ENCODE assay signal across 25 cellular contexts in the genomic region with DNA sequence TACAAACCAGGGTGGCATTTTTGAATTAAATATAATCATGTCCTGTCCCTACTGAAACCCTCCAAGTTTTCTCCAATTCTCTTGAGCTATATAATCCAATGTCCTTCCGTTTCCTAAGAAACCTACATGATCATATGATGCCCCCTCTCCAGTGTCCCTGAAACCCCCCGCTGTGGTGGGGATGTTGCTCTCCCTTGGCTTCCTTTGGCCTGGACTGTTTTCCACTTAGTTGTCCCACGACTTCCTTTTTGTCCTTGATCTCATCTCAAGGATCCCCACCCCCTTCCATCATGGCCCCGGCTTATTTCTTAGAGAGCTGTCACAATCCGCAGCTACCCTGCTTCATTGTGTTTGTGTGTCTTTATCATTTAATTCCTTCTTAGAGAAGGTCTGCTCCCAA.
"Had no signal": no experiment of that assay in that cellular context is flagged by ENCODE, and none has a peak within 500 bp of the region (broad histone marks: within the 10 kb centered on the region; RNA-seq: fewer than 3 reads in every experiment).

No MANE protein-coding gene starts in this region.

- H3K36me3 ChIP-seq: left ventricle myocardium inferior, pancreas, prostate gland, right lobe of liver, transverse colon, upper lobe of left lung, vagina had no signal

- ATAC-seq: mucosa of descending colon; naive thymus-derived CD4-positive, alpha-beta T cell; natural killer cell treated with Interleukin-12 subunit alpha and Interleukin-12 subunit beta and Interleukin-15 and Interleukin-18, amount 100 ng/mL, for 72 hours; pancreas; right lobe of liver; stimulated activated memory B cell treated with anti-CD40 and anti-IgM and Interleukin-4, amounts not matched to agents 10 μg/mL and 1 μg/mL and 100 μg/mL, for 72 hours; stimulated activated naive CD8-positive, alpha-beta T cell treated with anti-CD3 and anti-CD28 coated beads, Interleukin-15, amount 100 ng/mL, for 72 hours had no signal

- H3K4me2 ChIP-seq: smooth muscle cell had no signal

- H3K4me3 ChIP-seq: left ventricle myocardium inferior, mucosa of descending colon, pancreas, prostate gland, right lobe of liver, smooth muscle cell, transverse colon, upper lobe of left lung, vagina had no signal

- H3K9me3 ChIP-seq: mucosa of descending colon, pancreas, prostate gland, right lobe of liver, upper lobe of left lung, vagina had no signal

- H3K4me1 ChIP-seq: prostate gland had no signal

- H3K36me3 Mint-ChIP-seq: memory B cell; naive thymus-derived CD4-positive, alpha-beta T cell; natural killer cell treated with Interleukin-12 subunit alpha and Interleukin-12 subunit beta and Interleukin-15 and Interleukin-18, amount 100 ng/mL, for 72 hours; stimulated activated memory B cell treated with anti-CD40 and anti-IgM and Interleukin-4, amounts not matched to agents 10 μg/mL and 1 μg/mL and 100 μg/mL, for 72 hours had no signal

- DNase-seq: hypothalamus; islet precursor cell; left ventricle myocardium inferior; midbrain; mucosa of descending colon; naive thymus-derived CD4-positive, alpha-beta T cell; nucleus accumbens; pancreas; retina; right lobe of liver; stimulated activated CD4-positive, alpha-beta T cell treated with anti-CD3 and anti-CD28 coated beads, Interleukin-1b, Interleukin-23, amount 100 ng/mL, for 48 hours; stimulated activated CD4-positive, alpha-beta T cell treated with anti-CD3 and anti-CD28 coated beads, Interleukin-2, amount 100 ng/mL, for 48 hours; stimulated activated CD4-positive, alpha-beta T cell treated with anti-CD3 and anti-CD28 coated beads, Interleukin-4, amount 100 ng/mL, for 4 hours; stimulated activated CD8-positive, alpha-beta memory T cell treated with anti-CD3 and anti-CD28 coated beads, Interleukin-4, amount 100 ng/mL, for 48 hours; stimulated activated naive CD4-positive, alpha-beta T cell treated with Interleukin-2 at 50 U/mL for 16 hours; stimulated activated naive CD8-positive, alpha-beta T cell treated with anti-CD3 and anti-CD28 coated beads, Interleukin-15, amount 100 ng/mL, for 72 hours; substantia nigra; transverse colon had no signal

- H3K4me3 Mint-ChIP-seq: memory B cell; naive thymus-derived CD4-positive, alpha-beta T cell; natural killer cell treated with Interleukin-12 subunit alpha and Interleukin-12 subunit beta and Interleukin-15 and Interleukin-18, amount 100 ng/mL, for 72 hours; stimulated activated memory B cell treated with anti-CD40 and anti-IgM and Interleukin-4, amounts not matched to agents 10 μg/mL and 1 μg/mL and 100 μg/mL, for 72 hours; stimulated activated naive CD8-positive, alpha-beta T cell treated with anti-CD3 and anti-CD28 coated beads, Interleukin-15, amount 100 ng/mL, for 72 hours had no signal

- H3K27me3 Mint-ChIP-seq: stimulated activated naive CD8-positive, alpha-beta T cell treated with anti-CD3 and anti-CD28 coated beads, Interleukin-15, amount 100 ng/mL, for 72 hours had no signal

- H3K27me3 ChIP-seq: pancreas, right lobe of liver, upper lobe of left lung, vagina had no signal

- H3K9me3 Mint-ChIP-seq: natural killer cell treated with Interleukin-12 subunit alpha and Interleukin-12 subunit beta and Interleukin-15 and Interleukin-18, amount 100 ng/mL, for 72 hours; stimulated activated naive CD8-positive, alpha-beta T cell treated with anti-CD3 and anti-CD28 coated beads, Interleukin-15, amount 100 ng/mL, for 72 hours had no signal

- H3K27ac ChIP-seq: left ventricle myocardium inferior, pancreas, prostate gland, right lobe of liver, transverse colon, upper lobe of left lung, vagina had no signal

- H3K27ac Mint-ChIP-seq: memory B cell; natural killer cell treated with Interleukin-12 subunit alpha and Interleukin-12 subunit beta and Interleukin-15 and Interleukin-18, amount 100 ng/mL, for 72 hours; stimulated activated memory B cell treated with anti-CD40 and anti-IgM and Interleukin-4, amounts not matched to agents 10 μg/mL and 1 μg/mL and 100 μg/mL, for 72 hours; stimulated activated naive CD8-positive, alpha-beta T cell treated with anti-CD3 and anti-CD28 coated beads, Interleukin-15, amount 100 ng/mL, for 72 hours had no signal
